Comparison of ENCODE assay signal across 20 cellular contexts in the genomic region with DNA sequence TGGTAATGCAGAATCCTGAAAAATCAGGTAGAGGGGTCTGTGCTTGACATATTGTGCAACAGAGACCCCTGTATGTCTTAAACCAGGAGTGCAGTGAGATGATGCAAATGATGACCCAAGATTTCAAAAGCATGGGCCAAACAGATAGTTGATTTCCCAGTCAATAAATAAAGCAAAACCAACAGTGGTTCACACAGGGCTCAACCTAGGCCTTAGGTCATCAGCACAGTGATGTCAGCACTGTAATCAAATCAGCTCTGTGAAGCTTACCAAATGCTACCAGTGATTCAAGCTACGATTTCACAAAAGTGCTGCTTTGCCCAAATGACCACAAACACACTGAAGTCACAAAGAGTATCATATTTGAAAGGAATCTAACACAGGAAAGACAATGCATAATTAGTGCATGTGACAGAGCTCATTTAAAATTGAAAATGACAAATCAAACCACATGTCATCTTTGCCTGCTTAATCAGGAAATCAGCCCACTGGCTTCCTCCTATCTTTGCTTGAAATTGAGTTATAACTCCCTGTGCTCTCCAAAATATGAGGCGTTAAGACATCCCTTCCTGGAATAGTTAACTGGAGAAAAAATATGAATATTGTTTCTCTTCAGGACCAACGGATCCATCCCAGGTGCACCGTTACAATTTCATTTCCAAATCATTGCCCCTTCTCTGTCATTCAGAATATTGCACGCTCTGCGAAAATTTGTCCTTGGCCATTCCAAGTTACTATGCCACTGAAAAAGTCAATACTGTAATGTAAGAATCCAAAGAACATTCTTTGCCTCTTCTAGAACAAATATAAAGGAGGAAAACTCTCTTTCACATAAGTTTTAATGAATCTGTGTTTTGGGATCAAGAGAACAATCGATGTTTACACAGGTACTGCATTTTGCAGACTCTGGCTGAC. TPM values are rescaled to one million over a fixed set of nuclear protein-coding genes. Genes with fewer than 3 reads are reported as not detected.
DNase-seq lines count a peak whose midpoint lies in the region; ATAC-seq and TF ChIP-seq lines count a peak whose summit lies in the region.
"Had no signal": no experiment of that assay in that cellular context is flagged by ENCODE, and none has a peak within 500 bp of the region (broad histone marks: within the 10 kb centered on the region; RNA-seq: fewer than 3 reads in every experiment).

No MANE protein-coding gene starts in this region.

- no peaks in the 10 kb centered on the region for H3K36me3 Mint-ChIP-seq in activated T-cell treated with anti-CD3 and anti-CD28 coated beads, Interleukin-2, amount 50 U/mL, for 4 hours (ENCODE audit: insufficient read depth)
- no peaks in the 10 kb centered on the region for H3K36me3 Mint-ChIP-seq in T-helper 17 cell (ENCODE audit: low read depth)
- H3K36me3 Mint-ChIP-seq: CD4-positive, alpha-beta memory T cell; naive B cell had no signal

- H3K4me1 Mint-ChIP-seq in activated T-cell treated with anti-CD3 and anti-CD28 coated beads, Interleukin-2, amount 50 U/mL, for 4 hours (ENCODE audit: low read depth): peaks cover 3% of the 10 kb centered on the region
- no peaks in the 10 kb centered on the region for H3K4me1 Mint-ChIP-seq in T-helper 17 cell
- H3K4me1 Mint-ChIP-seq: CD4-positive, alpha-beta memory T cell; naive B cell had no signal

- H3K4me3 Mint-ChIP-seq in activated T-cell treated with anti-CD3 and anti-CD28 coated beads, Interleukin-2, amount 50 U/mL, for 4 hours: no peak overlapping the region
- H3K4me3 Mint-ChIP-seq in T-helper 17 cell: no peak overlapping the region
- H3K4me3 Mint-ChIP-seq: CD4-positive, alpha-beta memory T cell; naive B cell had no signal

- no peak overlapping the region for H3K27ac Mint-ChIP-seq in T-helper 17 cell

- no peaks in the 10 kb centered on the region for H3K9me3 Mint-ChIP-seq in activated T-cell treated with anti-CD3 and anti-CD28 coated beads, Interleukin-2, amount 50 U/mL, for 4 hours
- H3K9me3 Mint-ChIP-seq: CD4-positive, alpha-beta memory T cell; naive B cell had no signal

- no peaks in the 10 kb centered on the region for H3K27me3 Mint-ChIP-seq in activated T-cell treated with anti-CD3 and anti-CD28 coated beads, Interleukin-2, amount 50 U/mL, for 4 hours (ENCODE audit: low read depth)
- no peaks in the 10 kb centered on the region for H3K27me3 Mint-ChIP-seq in T-helper 17 cell
- H3K27me3 Mint-ChIP-seq: CD4-positive, alpha-beta memory T cell; naive B cell had no signal

- DNase-seq in activated T-cell treated with anti-CD3 and anti-CD28 coated beads, Interleukin-2, amount 50 U/mL, for 4 hours: no peak
- DNase-seq in activated T-cell treated with anti-CD3 and anti-CD28 coated beads, Interleukin-2, amount 50 U/mL, for 48 hours: no peak
- DNase-seq in fibroblast of peridontal ligament (ENCODE audit: extremely low read depth): peak; percentile 68
- DNase-seq in stimulated activated naive CD8-positive, alpha-beta T cell treated with anti-CD3 and anti-CD28 coated beads, Interleukin-15, Interleukin-2, amounts not matched to agents 100 U/mL and 50 U/mL, for 24 hours: no peak
- DNase-seq in T-helper 17 cell: no peak
- DNase-seq in A172 (ENCODE audit: low spot score): no peak
- DNase-seq: ACHN; activated CD8-positive, alpha-beta memory T cell treated with anti-CD3 and anti-CD28 coated beads, Interleukin-2, amount 50 U/mL, for 48 hours; activated naive CD4-positive, alpha-beta T cell treated with anti-CD3 and anti-CD28 coated beads, Interleukin-2, amount 50 U/mL, for 16 hours; CD4-positive, alpha-beta memory T cell; colonic mucosa; mammary epithelial cell; naive B cell; NCI-H1694; NCI-H345; stimulated activated CD4-positive, alpha-beta T cell treated with anti-CD3 and anti-CD28 coated beads, Interleukin-2, amount 100 ng/mL, for 24 hours; upper lobe of right lung had no signal

- no peaks in the 10 kb centered on the region for H3K9me3 ChIP-seq in T-helper 17 cell (ENCODE audit: control insufficient read depth, low read length, poor library complexity, severe bottlenecking)
- H3K9me3 ChIP-seq: colonic mucosa, upper lobe of right lung had no signal

- peak; percentile 62 to 67 for ATAC-seq in activated T-cell treated with anti-CD3 and anti-CD28 coated beads, Interleukin-2, amount 50 U/mL, for 4 hours
- ATAC-seq in SK-N-SH treated with all-trans-retinoic acid at 6 μM for 48 hours (peak; percentile 75), GM19395 (IDR thresholded peaks at IDR 0.05; ENCODE audit: unreplicated experiment) (no peak), T-helper 17 cell (no peak)
- ATAC-seq in stimulated activated naive CD8-positive, alpha-beta T cell treated with anti-CD3 and anti-CD28 coated beads, Interleukin-15, Interleukin-2, amounts not matched to agents 100 U/mL and 50 U/mL, for 24 hours: peak; percentile 63
- ATAC-seq: HCT116, upper lobe of right lung had no signal

TF ChIP-seq in SK-N-SH treated with all-trans-retinoic acid at 6 μM for 48 hours, 23 proteins besides CTCF, POLR2A, EP300 and RAD21 (continues in another document):
- TF ChIP-seq ZFP3 (CRISPR knock-in tag; IDR thresholded peaks at IDR 0.05): peak; percentile 87
- TF ChIP-seq, protein P1, sequence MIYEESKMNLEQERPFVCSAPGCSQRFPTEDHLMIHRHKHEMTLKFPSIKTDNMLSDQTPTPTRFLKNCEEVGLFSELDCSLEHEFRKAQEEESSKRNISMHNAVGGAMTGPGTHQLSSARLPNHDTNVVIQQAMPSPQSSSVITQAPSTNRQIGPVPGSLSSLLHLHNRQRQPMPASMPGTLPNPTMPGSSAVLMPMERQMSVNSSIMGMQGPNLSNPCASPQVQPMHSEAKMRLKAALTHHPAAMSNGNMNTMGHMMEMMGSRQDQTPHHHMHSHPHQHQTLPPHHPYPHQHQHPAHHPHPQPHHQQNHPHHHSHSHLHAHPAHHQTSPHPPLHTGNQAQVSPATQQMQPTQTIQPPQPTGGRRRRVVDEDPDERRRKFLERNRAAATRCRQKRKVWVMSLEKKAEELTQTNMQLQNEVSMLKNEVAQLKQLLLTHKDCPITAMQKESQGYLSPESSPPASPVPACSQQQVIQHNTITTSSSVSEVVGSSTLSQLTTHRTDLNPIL (CRISPR knock-in tag; IDR thresholded peaks at IDR 0.05; ENCODE audit: low read depth): peak; percentile 89
- TF ChIP-seq TCF4 (CRISPR knock-in tag; IDR thresholded peaks at IDR 0.05; ENCODE audit: borderline replicate concordance): peak; percentile 76
- no peak for TF ChIP-seq TOX (CRISPR knock-in tag; IDR thresholded peaks at IDR 0.05; ENCODE audit: borderline replicate concordance)
- no peak for TF ChIP-seq OSR1 (CRISPR knock-in tag; IDR thresholded peaks at IDR 0.05)
- TF ChIP-seq, protein P2, sequence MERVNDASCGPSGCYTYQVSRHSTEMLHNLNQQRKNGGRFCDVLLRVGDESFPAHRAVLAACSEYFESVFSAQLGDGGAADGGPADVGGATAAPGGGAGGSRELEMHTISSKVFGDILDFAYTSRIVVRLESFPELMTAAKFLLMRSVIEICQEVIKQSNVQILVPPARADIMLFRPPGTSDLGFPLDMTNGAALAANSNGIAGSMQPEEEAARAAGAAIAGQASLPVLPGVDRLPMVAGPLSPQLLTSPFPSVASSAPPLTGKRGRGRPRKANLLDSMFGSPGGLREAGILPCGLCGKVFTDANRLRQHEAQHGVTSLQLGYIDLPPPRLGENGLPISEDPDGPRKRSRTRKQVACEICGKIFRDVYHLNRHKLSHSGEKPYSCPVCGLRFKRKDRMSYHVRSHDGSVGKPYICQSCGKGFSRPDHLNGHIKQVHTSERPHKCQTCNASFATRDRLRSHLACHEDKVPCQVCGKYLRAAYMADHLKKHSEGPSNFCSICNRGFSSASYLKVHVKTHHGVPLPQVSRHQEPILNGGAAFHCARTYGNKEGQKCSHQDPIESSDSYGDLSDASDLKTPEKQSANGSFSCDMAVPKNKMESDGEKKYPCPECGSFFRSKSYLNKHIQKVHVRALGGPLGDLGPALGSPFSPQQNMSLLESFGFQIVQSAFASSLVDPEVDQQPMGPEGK (CRISPR knock-in tag; IDR thresholded peaks at IDR 0.05; ENCODE audit: borderline replicate concordance): peak; percentile 45; the same call in 1 of the 2 replicates
- TF ChIP-seq, protein P3, sequence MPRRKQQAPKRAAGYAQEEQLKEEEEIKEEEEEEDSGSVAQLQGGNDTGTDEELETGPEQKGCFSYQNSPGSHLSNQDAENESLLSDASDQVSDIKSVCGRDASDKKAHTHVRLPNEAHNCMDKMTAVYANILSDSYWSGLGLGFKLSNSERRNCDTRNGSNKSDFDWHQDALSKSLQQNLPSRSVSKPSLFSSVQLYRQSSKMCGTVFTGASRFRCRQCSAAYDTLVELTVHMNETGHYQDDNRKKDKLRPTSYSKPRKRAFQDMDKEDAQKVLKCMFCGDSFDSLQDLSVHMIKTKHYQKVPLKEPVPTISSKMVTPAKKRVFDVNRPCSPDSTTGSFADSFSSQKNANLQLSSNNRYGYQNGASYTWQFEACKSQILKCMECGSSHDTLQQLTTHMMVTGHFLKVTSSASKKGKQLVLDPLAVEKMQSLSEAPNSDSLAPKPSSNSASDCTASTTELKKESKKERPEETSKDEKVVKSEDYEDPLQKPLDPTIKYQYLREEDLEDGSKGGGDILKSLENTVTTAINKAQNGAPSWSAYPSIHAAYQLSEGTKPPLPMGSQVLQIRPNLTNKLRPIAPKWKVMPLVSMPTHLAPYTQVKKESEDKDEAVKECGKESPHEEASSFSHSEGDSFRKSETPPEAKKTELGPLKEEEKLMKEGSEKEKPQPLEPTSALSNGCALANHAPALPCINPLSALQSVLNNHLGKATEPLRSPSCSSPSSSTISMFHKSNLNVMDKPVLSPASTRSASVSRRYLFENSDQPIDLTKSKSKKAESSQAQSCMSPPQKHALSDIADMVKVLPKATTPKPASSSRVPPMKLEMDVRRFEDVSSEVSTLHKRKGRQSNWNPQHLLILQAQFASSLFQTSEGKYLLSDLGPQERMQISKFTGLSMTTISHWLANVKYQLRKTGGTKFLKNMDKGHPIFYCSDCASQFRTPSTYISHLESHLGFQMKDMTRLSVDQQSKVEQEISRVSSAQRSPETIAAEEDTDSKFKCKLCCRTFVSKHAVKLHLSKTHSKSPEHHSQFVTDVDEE (CRISPR knock-in tag; IDR thresholded peaks at IDR 0.05): peak; percentile 93
- peak; percentile 96 for TF ChIP-seq CSDC2 (CRISPR knock-in tag; IDR thresholded peaks at IDR 0.05)
- TF ChIP-seq GLIS3 (CRISPR knock-in tag; IDR thresholded peaks at IDR 0.05): peak; percentile 87
- no peak for TF ChIP-seq ZNF565 (CRISPR knock-in tag; conservative IDR thresholded peaks at IDR 0.05; ENCODE audit: low read depth)

RNA-seq across cellular contexts. Expression of a gene that starts 41.9 kb away (rescaled TPM):
- 10 to 100 TPM in 1 of 3 donors, 1 to 10 TPM in 2; 7.3 to 11.7 (median 9.6) TPM for total RNA-seq in activated T-cell treated with anti-CD3 and anti-CD28 coated beads, Interleukin-2, amount 50 U/mL, for 4 hours
- total RNA-seq in T-helper 17 cell: 10 to 100 TPM; 12.7 to 16.5 TPM
- 61.3 and 64.6 TPM in 2 replicates for total RNA-seq in A172 (2014; rRNA removed; shearing (Covaris generic))

RNA-seq across cellular contexts. Expression of a gene that starts 51.7 kb away (rescaled TPM):
- 10 to 100 TPM; 40.3 to 46.7 (median 41.5) TPM for total RNA-seq in activated T-cell treated with anti-CD3 and anti-CD28 coated beads, Interleukin-2, amount 50 U/mL, for 4 hours
- total RNA-seq in T-helper 17 cell: 10 to 100 TPM; 31.4 to 48.2 TPM
- total RNA-seq in A172 (2014; rRNA removed; shearing (Covaris generic)): 29.2 and 42.0 TPM in 2 replicates

Comparison
In these comparisons a context has a peak if more than half of its experiments do, and no peak if none do; other contexts are left out.
1. ATAC-seq: peak in activated T-cell treated with anti-CD3 and anti-CD28 coated beads, Interleukin-2, amount 50 U/mL, for 4 hours (2 of 2), SK-N-SH treated with all-trans-retinoic acid at 6 μM for 48 hours (single experiment) and stimulated activated naive CD8-positive, alpha-beta T cell treated with anti-CD3 and anti-CD28 coated beads, Interleukin-15, Interleukin-2, amounts not matched to agents 100 U/mL and 50 U/mL, for 24 hours (single experiment); none in GM19395 (single experiment) and T-helper 17 cell (single experiment).